In the genomic region with DNA sequence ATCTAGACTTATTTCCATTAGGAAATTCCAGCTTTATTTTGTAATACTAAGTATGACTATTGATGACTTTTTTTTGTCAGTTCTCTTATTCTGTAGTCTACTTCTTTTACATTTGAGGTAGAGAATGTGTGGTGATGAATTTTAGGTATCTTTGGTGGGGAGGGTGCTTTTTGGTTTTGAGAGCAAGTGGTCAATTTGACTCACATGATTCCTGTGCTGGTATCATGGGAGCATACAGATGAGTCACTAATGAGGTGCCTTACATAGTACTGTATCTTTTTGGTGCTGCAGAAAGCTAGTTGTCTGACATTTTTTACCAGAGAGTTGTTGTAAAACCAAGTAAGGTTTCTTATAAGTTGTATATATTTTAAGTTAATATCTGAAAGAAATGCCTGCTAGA, we compare ENCODE assay signal across 7 cellular contexts. TPM values are rescaled to one million over a fixed set of nuclear protein-coding genes. Genes with fewer than 3 reads are reported as not detected.
DNase-seq lines count a peak whose midpoint lies in the region; ATAC-seq and TF ChIP-seq lines count a peak whose summit lies in the region.

No MANE protein-coding gene starts in this region.

- H3K4me1 Mint-ChIP-seq in T-helper 2 cell treated with Interferon-gamma antibody and Interleukin-4, amounts not matched to agents 5 μg/mL and 100 μg/mL, for 36 hours (ENCODE audit: low read depth) = peaks cover 24% of the 10 kb centered on the region
- peaks cover 7% of the 10 kb centered on the region for H3K4me1 Mint-ChIP-seq in progenitor cell of endocrine pancreas (ENCODE audit: low read depth)

- no peaks in the 10 kb centered on the region for H3K27me3 Mint-ChIP-seq in T-helper 2 cell treated with Interferon-gamma antibody and Interleukin-4, amounts not matched to agents 5 μg/mL and 100 μg/mL, for 36 hours (ENCODE audit: low read depth)
- no peaks in the 10 kb centered on the region for H3K27me3 Mint-ChIP-seq in progenitor cell of endocrine pancreas

- H3K36me3 Mint-ChIP-seq in T-helper 2 cell treated with Interferon-gamma antibody and Interleukin-4, amounts not matched to agents 5 μg/mL and 100 μg/mL, for 36 hours (ENCODE audit: low read depth) = peaks cover 5% of the 10 kb centered on the region
- peaks cover 26% of the 10 kb centered on the region for H3K36me3 Mint-ChIP-seq in progenitor cell of endocrine pancreas (ENCODE audit: insufficient read depth)

- H3K4me3 Mint-ChIP-seq in T-helper 2 cell treated with Interferon-gamma antibody and Interleukin-4, amounts not matched to agents 5 μg/mL and 100 μg/mL, for 36 hours = no peak overlapping the region
- no peak overlapping the region for H3K4me3 Mint-ChIP-seq in progenitor cell of endocrine pancreas (ENCODE audit: low read depth)

- ATAC-seq in GM18868 (IDR thresholded peaks at IDR 0.05; ENCODE audit: unreplicated experiment) = peak; percentile 97
- ATAC-seq in HG02678 (IDR thresholded peaks at IDR 0.05; ENCODE audit: unreplicated experiment) = peak; percentile 93

- no peak for TF ChIP-seq CTCF in progenitor cell of endocrine pancreas (IDR thresholded peaks at IDR 0.05; ENCODE audit: unreplicated experiment)

- H3K27ac Mint-ChIP-seq in T-helper 2 cell treated with Interferon-gamma antibody and Interleukin-4, amounts not matched to agents 5 μg/mL and 100 μg/mL, for 36 hours = no peak overlapping the region
- peak overlapping the region; percentile 7 for H3K27ac Mint-ChIP-seq in progenitor cell of endocrine pancreas

- peak; percentile 23 for DNase-seq in T-helper 2 cell treated with Interferon-gamma antibody and Interleukin-4, amounts not matched to agents 5 μg/mL and 100 μg/mL, for 36 hours (ENCODE audit: low spot score)
- no peak for DNase-seq in progenitor cell of endocrine pancreas (ENCODE audit: low spot score, unreplicated experiment)
- no peak for DNase-seq in DMS153 treated with DMSO at 0.1 percent for 48 hours (lab: John Stamatoyannopoulos, UW; ENCODE audit: unreplicated experiment)
- DNase-seq in H4 (ENCODE audit: low spot score) = no peak
- no peak for DNase-seq in inferior parietal cortex (ENCODE audit: extremely low spot score)

- H3K9me3 Mint-ChIP-seq in T-helper 2 cell treated with Interferon-gamma antibody and Interleukin-4, amounts not matched to agents 5 μg/mL and 100 μg/mL, for 36 hours = no peaks in the 10 kb centered on the region
- peaks cover 5% of the 10 kb centered on the region for H3K9me3 Mint-ChIP-seq in progenitor cell of endocrine pancreas (ENCODE audit: low read depth)

RNA-seq across cellular contexts. Expression of a gene that starts 35.3 kb away (rescaled TPM):
- total RNA-seq in progenitor cell of endocrine pancreas = 77.4 and 84.6 TPM in 2 replicates
- 30.8 and 33.9 TPM in 2 replicates for total RNA-seq in H4 (2014; rRNA removed; shearing (Covaris generic))
